In the genomic region with DNA sequence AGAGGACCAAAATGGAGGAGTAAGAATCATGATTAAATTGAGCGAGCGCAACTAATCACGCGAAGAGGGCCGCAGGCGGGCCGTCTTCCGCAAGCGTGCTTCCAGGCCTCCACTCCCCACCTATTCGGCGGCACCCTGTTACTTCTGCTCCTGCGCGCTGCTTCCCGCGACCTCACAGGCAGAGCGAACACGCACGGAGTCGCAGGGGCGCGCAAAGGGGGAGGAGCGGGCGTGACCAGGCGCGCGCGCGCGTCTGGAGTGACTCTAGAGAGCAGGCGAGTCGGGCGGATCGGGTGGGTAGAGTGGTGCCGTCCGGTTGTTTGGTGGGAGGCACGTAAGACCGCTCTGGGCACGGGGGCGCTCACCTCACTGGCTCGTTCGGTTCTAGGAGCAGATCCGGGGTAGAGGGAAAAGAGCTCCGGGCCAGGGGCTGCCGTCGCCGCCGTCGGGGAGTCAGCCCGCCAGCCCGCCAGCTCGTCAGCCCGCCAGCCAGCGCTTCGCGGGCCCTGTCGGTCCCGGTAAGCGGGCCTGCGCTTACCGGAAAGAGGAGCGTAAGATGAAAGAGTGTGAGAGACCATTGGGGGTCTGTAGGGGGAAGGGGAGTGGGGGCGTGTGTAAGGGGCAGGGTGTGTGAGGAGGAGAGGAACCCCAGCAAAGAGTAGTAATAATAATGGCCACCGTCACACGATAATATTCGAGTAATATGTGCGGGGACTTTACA, we compare ENCODE assay signal across 8 cellular contexts. TPM values are rescaled to one million over a fixed set of nuclear protein-coding genes. Genes with fewer than 3 reads are reported as not detected.
DNase-seq lines count a peak whose midpoint lies in the region; ATAC-seq and TF ChIP-seq lines count a peak whose summit lies in the region.

Gene CNOT8, plus strand, starts transcription at position 377 of the 721 bp plus-strand sequence. CDS start 4,652 bp downstream, outside the sequence.

- intact Hi-C loops in testis (cut with DNase I; ENCODE audit: low total_unique reads): loop anchor here (5.0 kb wide), 1 partner anchor 101 kb away; the partner anchor contains the start of gene LARP1

- peak within 1 kb of the TSS; percentile 93 for H3K4me3 Mint-ChIP-seq in activated naive CD4-positive, alpha-beta T cell treated with anti-CD3 and anti-CD28 coated beads, Interleukin-2, amount 50 U/mL, for 24 hours

- H3K27ac ChIP-seq in testis: peak within 1 kb of the TSS; percentile 93 to 100

- TF ChIP-seq CTCF in GM06990 (IDR thresholded peaks at IDR 0.05; ENCODE audit: insufficient read depth, low read length, poor library complexity, severe bottlenecking) (no peak), omental fat pad (IDR thresholded peaks at IDR 0.05) (no peak), testis (IDR thresholded peaks at IDR 0.05) (no peak)

- peak; percentile 98 for DNase-seq in GM06990 (ENCODE audit: extremely low read depth, insufficient read length)
- peak; percentile 94 for DNase-seq in NCI-H1092 (lab: John Stamatoyannopoulos, UW)
- DNase-seq in globus pallidus (ENCODE audit: low spot score): peak; percentile 97
- peak; percentile 90 for DNase-seq in omental fat pad (ENCODE audit: low spot score)
- DNase-seq in testis: peak; percentile 100

- H3K36me3 ChIP-seq in GM06990 (ENCODE audit: control insufficient read depth, insufficient read depth, low read length) (peaks cover 3% of the 10 kb centered on the region; the same call in 1 of the 2 replicates), testis (ENCODE audit: low read depth, missing control alignments) (no peaks in the 10 kb centered on the region)

- TF ChIP-seq POLR2A in testis (IDR thresholded peaks at IDR 0.05): peak; percentile 84

- H3K9me3 ChIP-seq in testis: no peaks in the 10 kb centered on the region

- H3K27me3 ChIP-seq in GM06990 (replicated peaks; ENCODE audit: control insufficient read depth, insufficient read depth, low read length) (no peaks in the 10 kb centered on the region), testis (no peaks in the 10 kb centered on the region)

- H3K4me3 ChIP-seq in GM06990 (replicated peaks; ENCODE audit: low read depth, low read length) (peak within 1 kb of the TSS; percentile 68), testis (peak within 1 kb of the TSS; percentile 92 to 94)

- 0% methylated on average over 22 to 61 of the region's 66 CpGs for WGBS in testis, 2 donors

- peaks cover 3% of the 10 kb centered on the region for H3K36me3 Mint-ChIP-seq in activated naive CD4-positive, alpha-beta T cell treated with anti-CD3 and anti-CD28 coated beads, Interleukin-2, amount 50 U/mL, for 24 hours

- peaks cover 44% of the 10 kb centered on the region for H3K4me1 Mint-ChIP-seq in activated naive CD4-positive, alpha-beta T cell treated with anti-CD3 and anti-CD28 coated beads, Interleukin-2, amount 50 U/mL, for 24 hours

- no peaks in the 10 kb centered on the region for H3K27me3 Mint-ChIP-seq in activated naive CD4-positive, alpha-beta T cell treated with anti-CD3 and anti-CD28 coated beads, Interleukin-2, amount 50 U/mL, for 24 hours

- peaks cover 33% of the 10 kb centered on the region for H3K4me1 ChIP-seq in testis

- ATAC-seq in HG02588 (IDR thresholded peaks at IDR 0.05; ENCODE audit: unreplicated experiment) (peak; percentile 78), SK-N-SH treated with all-trans-retinoic acid at 6 μM for 48 hours (peak; percentile 88), omental fat pad (ENCODE audit: low FRiP score) (peak; percentile 93)

- H3K9me3 Mint-ChIP-seq in activated naive CD4-positive, alpha-beta T cell treated with anti-CD3 and anti-CD28 coated beads, Interleukin-2, amount 50 U/mL, for 24 hours: no peaks in the 10 kb centered on the region

- H3K27ac Mint-ChIP-seq in activated naive CD4-positive, alpha-beta T cell treated with anti-CD3 and anti-CD28 coated beads, Interleukin-2, amount 50 U/mL, for 24 hours: peak within 1 kb of the TSS; percentile 98

TF ChIP-seq in SK-N-SH treated with all-trans-retinoic acid at 6 μM for 48 hours, 23 proteins besides CTCF, POLR2A, EP300 and RAD21:
- TF ChIP-seq POU6F1 (CRISPR knock-in tag; IDR thresholded peaks at IDR 0.05; ENCODE audit: borderline replicate concordance, low read depth) (no peak), TSHZ2 (CRISPR knock-in tag; IDR thresholded peaks at IDR 0.05) (0 out of 2 replicates have a peak, but pooled peaks have one; percentile 45), CSDC2 (CRISPR knock-in tag; IDR thresholded peaks at IDR 0.05) (no peak)

RNA-seq across cellular contexts. Expression of gene CNOT8, which starts in this region (rescaled TPM):
- total RNA-seq in omental fat pad (100 to 1,000 TPM in 1 of 4 donors, 10 to 100 TPM in 3; 48.0 to 106 (median 70.3) TPM), testis (100 to 1,000 TPM; 103 to 106 TPM)
- 67.6 TPM for polyA plus RNA-seq in testis (ENCODE audit: insufficient read depth, low read depth, low replicate concordance)

Comparison
In these comparisons a context has a peak if more than half of its experiments do, and no peak if none do; other contexts are left out.
1. Peak in every context shown above with its lines: DNase-seq, ATAC-seq, H3K4me3 ChIP-seq and H3K27ac ChIP-seq.